Comparison of ENCODE assay signal across 1 cellular context in genomic region chr7:17099083-17099973, GRCh38.
TF ChIP-seq lines count a peak whose summit lies in the region.

No MANE protein-coding gene starts in this region.

TF ChIP-seq in HepG2, 621 proteins besides CTCF, POLR2A, EP300 and RAD21 (continued from another document and continues in another):
- no peak for TF ChIP-seq CREBL2 (CRISPR knock-in tag; IDR thresholded peaks at IDR 0.05; ENCODE audit: borderline replicate concordance)
- peak; percentile 89 for TF ChIP-seq HMG20B (CRISPR knock-in tag; conservative IDR thresholded peaks at IDR 0.05)
- TF ChIP-seq ZFP41 (CRISPR knock-in tag; IDR thresholded peaks at IDR 0.05; ENCODE audit: borderline replicate concordance): no peak
- peak; percentile 62; the same call in 1 of the 2 replicates for TF ChIP-seq KLF11 (CRISPR knock-in tag; IDR thresholded peaks at IDR 0.05)
- TF ChIP-seq TOPORS (CRISPR knock-in tag; IDR thresholded peaks at IDR 0.05): peak; percentile 81
- no peak for TF ChIP-seq SOX6 (IDR thresholded peaks at IDR 0.05)
- peak; percentile 100 for TF ChIP-seq SOX6 (CRISPR knock-in tag; IDR thresholded peaks at IDR 0.05)
- TF ChIP-seq ZNF329 (CRISPR knock-in tag; IDR thresholded peaks at IDR 0.05; ENCODE audit: low read depth): no peak
- TF ChIP-seq XBP1 (CRISPR knock-in tag; IDR thresholded peaks at IDR 0.05): 0 out of 2 replicates have a peak, but pooled peaks have one; percentile 42
- TF ChIP-seq PCBP1 (IDR thresholded peaks at IDR 0.05; ENCODE audit: borderline replicate concordance, low read depth, low read length): no peak
- no peak for TF ChIP-seq ZNF235 (CRISPR knock-in tag; IDR thresholded peaks at IDR 0.05; ENCODE audit: borderline replicate concordance)
- TF ChIP-seq NFATC3 (CRISPR knock-in tag; IDR thresholded peaks at IDR 0.05): peak; percentile 87
- no peak for TF ChIP-seq ZNF468 (CRISPR knock-in tag; IDR thresholded peaks at IDR 0.05)
- TF ChIP-seq ZBTB38 (CRISPR knock-in tag; IDR thresholded peaks at IDR 0.05): no peak
- no peak for TF ChIP-seq MXD1 (CRISPR knock-in tag; IDR thresholded peaks at IDR 0.05)
- TF ChIP-seq PATZ1 (CRISPR knock-in tag; IDR thresholded peaks at IDR 0.05): peak; percentile 65
- TF ChIP-seq ZNF550 (CRISPR knock-in tag; IDR thresholded peaks at IDR 0.05; ENCODE audit: borderline replicate concordance): no peak
- no peak; the same call in 1 of the 2 replicates for TF ChIP-seq ZNF256 (CRISPR knock-in tag; conservative IDR thresholded peaks at IDR 0.05)
- peak; percentile 96 for TF ChIP-seq HIC2 (CRISPR knock-in tag; IDR thresholded peaks at IDR 0.05; ENCODE audit: low read depth)
- no peak for TF ChIP-seq SUZ12 (IDR thresholded peaks at IDR 0.05; ENCODE audit: low read depth, low read length)
- peak; percentile 64; the same call in 1 of the 2 replicates for TF ChIP-seq SNAPC2 (CRISPR knock-in tag; IDR thresholded peaks at IDR 0.05)
- TF ChIP-seq HNRNPL (IDR thresholded peaks at IDR 0.05; ENCODE audit: low read depth, low read length): no peak
- no peak for TF ChIP-seq MTF2 (CRISPR knock-in tag; IDR thresholded peaks at IDR 0.05; ENCODE audit: borderline replicate concordance)
- TF ChIP-seq, protein P1, sequence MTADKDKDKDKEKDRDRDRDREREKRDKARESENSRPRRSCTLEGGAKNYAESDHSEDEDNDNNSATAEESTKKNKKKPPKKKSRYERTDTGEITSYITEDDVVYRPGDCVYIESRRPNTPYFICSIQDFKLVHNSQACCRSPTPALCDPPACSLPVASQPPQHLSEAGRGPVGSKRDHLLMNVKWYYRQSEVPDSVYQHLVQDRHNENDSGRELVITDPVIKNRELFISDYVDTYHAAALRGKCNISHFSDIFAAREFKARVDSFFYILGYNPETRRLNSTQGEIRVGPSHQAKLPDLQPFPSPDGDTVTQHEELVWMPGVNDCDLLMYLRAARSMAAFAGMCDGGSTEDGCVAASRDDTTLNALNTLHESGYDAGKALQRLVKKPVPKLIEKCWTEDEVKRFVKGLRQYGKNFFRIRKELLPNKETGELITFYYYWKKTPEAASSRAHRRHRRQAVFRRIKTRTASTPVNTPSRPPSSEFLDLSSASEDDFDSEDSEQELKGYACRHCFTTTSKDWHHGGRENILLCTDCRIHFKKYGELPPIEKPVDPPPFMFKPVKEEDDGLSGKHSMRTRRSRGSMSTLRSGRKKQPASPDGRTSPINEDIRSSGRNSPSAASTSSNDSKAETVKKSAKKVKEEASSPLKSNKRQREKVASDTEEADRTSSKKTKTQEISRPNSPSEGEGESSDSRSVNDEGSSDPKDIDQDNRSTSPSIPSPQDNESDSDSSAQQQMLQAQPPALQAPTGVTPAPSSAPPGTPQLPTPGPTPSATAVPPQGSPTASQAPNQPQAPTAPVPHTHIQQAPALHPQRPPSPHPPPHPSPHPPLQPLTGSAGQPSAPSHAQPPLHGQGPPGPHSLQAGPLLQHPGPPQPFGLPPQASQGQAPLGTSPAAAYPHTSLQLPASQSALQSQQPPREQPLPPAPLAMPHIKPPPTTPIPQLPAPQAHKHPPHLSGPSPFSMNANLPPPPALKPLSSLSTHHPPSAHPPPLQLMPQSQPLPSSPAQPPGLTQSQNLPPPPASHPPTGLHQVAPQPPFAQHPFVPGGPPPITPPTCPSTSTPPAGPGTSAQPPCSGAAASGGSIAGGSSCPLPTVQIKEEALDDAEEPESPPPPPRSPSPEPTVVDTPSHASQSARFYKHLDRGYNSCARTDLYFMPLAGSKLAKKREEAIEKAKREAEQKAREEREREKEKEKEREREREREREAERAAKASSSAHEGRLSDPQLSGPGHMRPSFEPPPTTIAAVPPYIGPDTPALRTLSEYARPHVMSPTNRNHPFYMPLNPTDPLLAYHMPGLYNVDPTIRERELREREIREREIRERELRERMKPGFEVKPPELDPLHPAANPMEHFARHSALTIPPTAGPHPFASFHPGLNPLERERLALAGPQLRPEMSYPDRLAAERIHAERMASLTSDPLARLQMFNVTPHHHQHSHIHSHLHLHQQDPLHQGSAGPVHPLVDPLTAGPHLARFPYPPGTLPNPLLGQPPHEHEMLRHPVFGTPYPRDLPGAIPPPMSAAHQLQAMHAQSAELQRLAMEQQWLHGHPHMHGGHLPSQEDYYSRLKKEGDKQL (CRISPR knock-in tag; IDR thresholded peaks at IDR 0.05; ENCODE audit: low read depth): peak; percentile 82
- no peak for TF ChIP-seq HES4 (CRISPR knock-in tag; IDR thresholded peaks at IDR 0.05; ENCODE audit: borderline replicate concordance)
- TF ChIP-seq ZNF552 (CRISPR knock-in tag; IDR thresholded peaks at IDR 0.05; ENCODE audit: borderline replicate concordance): no peak
- peak; percentile 80 for TF ChIP-seq ZNF781 (CRISPR knock-in tag; IDR thresholded peaks at IDR 0.05; ENCODE audit: borderline replicate concordance, not compliant biosample characterization)
- no peak for TF ChIP-seq TAF15 (IDR thresholded peaks at IDR 0.05; ENCODE audit: low read depth, low read length, poor library complexity, severe bottlenecking)
- TF ChIP-seq, protein P2, sequence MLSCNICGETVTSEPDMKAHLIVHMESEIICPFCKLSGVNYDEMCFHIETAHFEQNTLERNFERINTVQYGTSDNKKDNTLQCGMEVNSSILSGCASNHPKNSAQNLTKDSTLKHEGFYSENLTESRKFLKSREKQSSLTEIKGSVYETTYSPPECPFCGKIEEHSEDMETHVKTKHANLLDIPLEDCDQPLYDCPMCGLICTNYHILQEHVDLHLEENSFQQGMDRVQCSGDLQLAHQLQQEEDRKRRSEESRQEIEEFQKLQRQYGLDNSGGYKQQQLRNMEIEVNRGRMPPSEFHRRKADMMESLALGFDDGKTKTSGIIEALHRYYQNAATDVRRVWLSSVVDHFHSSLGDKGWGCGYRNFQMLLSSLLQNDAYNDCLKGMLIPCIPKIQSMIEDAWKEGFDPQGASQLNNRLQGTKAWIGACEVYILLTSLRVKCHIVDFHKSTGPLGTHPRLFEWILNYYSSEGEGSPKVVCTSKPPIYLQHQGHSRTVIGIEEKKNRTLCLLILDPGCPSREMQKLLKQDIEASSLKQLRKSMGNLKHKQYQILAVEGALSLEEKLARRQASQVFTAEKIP (CRISPR knock-in tag; IDR thresholded peaks at IDR 0.05; ENCODE audit: borderline replicate concordance): no peak
- peak; percentile 93 for TF ChIP-seq MED13 (CRISPR knock-in tag; IDR thresholded peaks at IDR 0.05)
- peak; percentile 92 for TF ChIP-seq ZNF772 (CRISPR knock-in tag; IDR thresholded peaks at IDR 0.05)
- no peak for TF ChIP-seq ZFY (CRISPR knock-in tag; IDR thresholded peaks at IDR 0.05)
- peak; percentile 93 for TF ChIP-seq ELF3 (CRISPR knock-in tag; IDR thresholded peaks at IDR 0.05)
- no peak for TF ChIP-seq NFE2L2 (IDR thresholded peaks at IDR 0.05; ENCODE audit: low read length)
- TF ChIP-seq, protein P3, sequence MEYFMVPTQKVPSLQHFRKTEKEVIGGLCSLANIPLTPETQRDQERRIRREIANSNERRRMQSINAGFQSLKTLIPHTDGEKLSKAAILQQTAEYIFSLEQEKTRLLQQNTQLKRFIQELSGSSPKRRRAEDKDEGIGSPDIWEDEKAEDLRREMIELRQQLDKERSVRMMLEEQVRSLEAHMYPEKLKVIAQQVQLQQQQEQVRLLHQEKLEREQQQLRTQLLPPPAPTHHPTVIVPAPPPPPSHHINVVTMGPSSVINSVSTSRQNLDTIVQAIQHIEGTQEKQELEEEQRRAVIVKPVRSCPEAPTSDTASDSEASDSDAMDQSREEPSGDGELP (IDR thresholded peaks at IDR 0.05; ENCODE audit: borderline replicate concordance, low read depth): peak; percentile 48; the same call in 1 of the 2 replicates
- no peak for TF ChIP-seq ZC3H4 (CRISPR knock-in tag; IDR thresholded peaks at IDR 0.05; ENCODE audit: borderline replicate concordance)
- no peak for TF ChIP-seq NFRKB (IDR thresholded peaks at IDR 0.05)
- TF ChIP-seq ZMAT3 (CRISPR knock-in tag; conservative IDR thresholded peaks at IDR 0.05): 0 out of 2 replicates have a peak, but pooled peaks have one; percentile 51
- peak; percentile 97 for TF ChIP-seq DNMT3B (CRISPR knock-in tag; conservative IDR thresholded peaks at IDR 0.05)
- TF ChIP-seq ATM (IDR thresholded peaks at IDR 0.05; ENCODE audit: borderline replicate concordance): no peak
- no peak for TF ChIP-seq ZNF672 (CRISPR knock-in tag; IDR thresholded peaks at IDR 0.05)
- TF ChIP-seq TMF1 (CRISPR knock-in tag; IDR thresholded peaks at IDR 0.05; ENCODE audit: low read depth): 0 out of 2 replicates have a peak, but pooled peaks have one; percentile 45
- TF ChIP-seq THYN1 (CRISPR knock-in tag; IDR thresholded peaks at IDR 0.05; ENCODE audit: borderline replicate concordance, low read depth): no peak
- no peak for TF ChIP-seq ZNF891 (CRISPR knock-in tag; IDR thresholded peaks at IDR 0.05)
- TF ChIP-seq, protein P4, sequence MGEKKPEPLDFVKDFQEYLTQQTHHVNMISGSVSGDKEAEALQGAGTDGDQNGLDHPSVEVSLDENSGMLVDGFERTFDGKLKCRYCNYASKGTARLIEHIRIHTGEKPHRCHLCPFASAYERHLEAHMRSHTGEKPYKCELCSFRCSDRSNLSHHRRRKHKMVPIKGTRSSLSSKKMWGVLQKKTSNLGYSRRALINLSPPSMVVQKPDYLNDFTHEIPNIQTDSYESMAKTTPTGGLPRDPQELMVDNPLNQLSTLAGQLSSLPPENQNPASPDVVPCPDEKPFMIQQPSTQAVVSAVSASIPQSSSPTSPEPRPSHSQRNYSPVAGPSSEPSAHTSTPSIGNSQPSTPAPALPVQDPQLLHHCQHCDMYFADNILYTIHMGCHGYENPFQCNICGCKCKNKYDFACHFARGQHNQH (CRISPR knock-in tag; IDR thresholded peaks at IDR 0.05): peak; percentile 97
- TF ChIP-seq ZNF225 (CRISPR knock-in tag; IDR thresholded peaks at IDR 0.05): no peak
- TF ChIP-seq SRSF1 (optimal IDR thresholded peaks at IDR 0.05; ENCODE audit: low read depth, low read length): no peak
- TF ChIP-seq ADNP (CRISPR knock-in tag; IDR thresholded peaks at IDR 0.05): peak; percentile 70
- no peak for TF ChIP-seq ZNF615 (CRISPR knock-in tag; IDR thresholded peaks at IDR 0.05; ENCODE audit: borderline replicate concordance)
- TF ChIP-seq PHF5A (CRISPR knock-in tag; IDR thresholded peaks at IDR 0.05; ENCODE audit: low read depth, unreplicated experiment): no peak
- no peak for TF ChIP-seq HNRNPLL (IDR thresholded peaks at IDR 0.05; ENCODE audit: low read depth, low read length, poor library complexity, severe bottlenecking)
- no peak for TF ChIP-seq ZNF101 (CRISPR knock-in tag; IDR thresholded peaks at IDR 0.05; ENCODE audit: borderline replicate concordance, low read depth)
- TF ChIP-seq, protein P5, sequence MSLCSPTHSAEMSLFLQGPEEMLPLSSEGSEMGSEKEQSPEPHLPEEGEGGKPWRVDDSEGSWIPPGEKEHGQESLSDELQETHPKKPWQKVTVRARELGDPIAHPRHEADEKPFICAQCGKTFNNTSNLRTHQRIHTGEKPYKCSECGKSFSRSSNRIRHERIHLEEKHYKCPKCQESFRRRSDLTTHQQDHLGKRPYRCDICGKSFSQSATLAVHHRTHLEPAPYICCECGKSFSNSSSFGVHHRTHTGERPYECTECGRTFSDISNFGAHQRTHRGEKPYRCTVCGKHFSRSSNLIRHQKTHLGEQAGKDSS (CRISPR knock-in tag; IDR thresholded peaks at IDR 0.05; ENCODE audit: borderline replicate concordance, low read depth): no peak
- TF ChIP-seq ZNF30 (CRISPR knock-in tag; IDR thresholded peaks at IDR 0.05): no peak; the same call in 1 of the 2 replicates
- TF ChIP-seq ZBTB3 (CRISPR knock-in tag; IDR thresholded peaks at IDR 0.05; ENCODE audit: borderline replicate concordance, low read depth): no peak
